In genomic region chr6:49799090-49799489, GRCh38 we compare ENCODE assay signal across 10 cellular contexts. TPM values are rescaled to one million over a fixed set of nuclear protein-coding genes. Genes with fewer than 3 reads are reported as not detected.
"Had no signal": no experiment of that assay in that cellular context is flagged by ENCODE, and none has a peak within 500 bp of the region (broad histone marks: within the 10 kb centered on the region; RNA-seq: fewer than 3 reads in every experiment).

No MANE protein-coding gene starts in this region.

- FAIRE-seq: HTR-8/SVneo had no signal

- H3K9ac ChIP-seq: KMS-11 had no signal

- DNase-seq: GOT3, IMR-90, KBM-7 had no signal

- H3K9me3 ChIP-seq: HAP-1 had no signal

- H3K4me2 ChIP-seq: KMS-11 had no signal

- ATAC-seq: HCT116 had no signal

- H3K4me3 ChIP-seq: HAP-1 had no signal

- H3K36me3 ChIP-seq: HAP-1 had no signal

- H3K4me1 ChIP-seq: HAP-1 had no signal

- H3K27ac ChIP-seq: KMS-11 had no signal

RNA-seq across cellular contexts. Expression of gene PGK2, which starts 12.0 kb away (rescaled TPM):
- total RNA-seq: H4, H7, HT-29, IMR-90 had no signal
- polyA plus RNA-seq: IMR-90 had no signal

RNA-seq across cellular contexts. Expression of gene CRISP3, which starts 54.9 kb away (rescaled TPM):
- total RNA-seq: H4, H7, HT-29, IMR-90 had no signal
- polyA plus RNA-seq: IMR-90 had no signal
